Comparison of ENCODE assay signal across 1 cellular context in genomic region chr2:201432038-201432437, GRCh38.
A peak's percentile ranks its signal among the peaks of the same experiment; 100 is the strongest.
TF ChIP-seq lines count a peak whose summit lies in the region.

No MANE protein-coding gene starts in this region.

TF ChIP-seq in SK-N-SH, 30 proteins besides CTCF, POLR2A, EP300 and RAD21 (continued from another document):
- TF ChIP-seq USF1 (IDR thresholded peaks at IDR 0.05; ENCODE audit: borderline replicate concordance, low read depth) (no peak), CHD2 (IDR thresholded peaks at IDR 0.05; ENCODE audit: low read length, partially characterized antibody) (no peak), MEF2A (IDR thresholded peaks at IDR 0.05; ENCODE audit: borderline replicate concordance, low read depth) (no peak), RCOR1 (IDR thresholded peaks at IDR 0.05; ENCODE audit: low read length) (no peak), TCF12 (IDR thresholded peaks at IDR 0.05) (peak; percentile 75), GABPA (IDR thresholded peaks at IDR 0.05; ENCODE audit: low read depth) (peak; percentile 18; the same call in 1 of the 2 replicates), MAX (IDR thresholded peaks at IDR 0.05; ENCODE audit: low read depth) (peak; percentile 30; the same call in 1 of the 2 replicates), USF2 (IDR thresholded peaks at IDR 0.05; ENCODE audit: borderline replicate concordance, low read depth, low read length) (no peak), NFIC (IDR thresholded peaks at IDR 0.05; ENCODE audit: borderline replicate concordance) (no peak), FOXM1 (IDR thresholded peaks at IDR 0.05; ENCODE audit: low read depth) (no peak), GATA2 (CRISPR knock-in tag; IDR thresholded peaks at IDR 0.05) (no peak), IRF3 (IDR thresholded peaks at IDR 0.05; ENCODE audit: low read depth, low read length) (no peak)
